In genomic region chr16:5571446-5571845, GRCh38 we compare ENCODE assay signal across 11 cellular contexts.
"Had no signal": no experiment of that assay in that cellular context is flagged by ENCODE, and none has a peak within 500 bp of the region (broad histone marks: within the 10 kb centered on the region; RNA-seq: fewer than 3 reads in every experiment).

No MANE protein-coding gene starts in this region.

- H3K9me3 ChIP-seq: HAP-1 had no signal

- H3K27ac ChIP-seq: GM23248 had no signal

- FAIRE-seq: H1, H54 had no signal

- H3K36me3 ChIP-seq: HAP-1 had no signal

- ATAC-seq: GM23338, HCT116 had no signal

- H2AFZ ChIP-seq: GM23248, GM23338 had no signal

- H3K4me2 ChIP-seq: GM23338 had no signal

- DNase-seq: GM23248, GOT3, H7, H9, HCEC 1CT, HFFc6 had no signal

- H3K4me3 ChIP-seq: GM23248, GM23338, HAP-1 had no signal

- H3K4me1 ChIP-seq: HAP-1 had no signal

- H3K9ac ChIP-seq: GM23248 had no signal
